ENCODE assay signal across 29 cellular contexts in the genomic region with DNA sequence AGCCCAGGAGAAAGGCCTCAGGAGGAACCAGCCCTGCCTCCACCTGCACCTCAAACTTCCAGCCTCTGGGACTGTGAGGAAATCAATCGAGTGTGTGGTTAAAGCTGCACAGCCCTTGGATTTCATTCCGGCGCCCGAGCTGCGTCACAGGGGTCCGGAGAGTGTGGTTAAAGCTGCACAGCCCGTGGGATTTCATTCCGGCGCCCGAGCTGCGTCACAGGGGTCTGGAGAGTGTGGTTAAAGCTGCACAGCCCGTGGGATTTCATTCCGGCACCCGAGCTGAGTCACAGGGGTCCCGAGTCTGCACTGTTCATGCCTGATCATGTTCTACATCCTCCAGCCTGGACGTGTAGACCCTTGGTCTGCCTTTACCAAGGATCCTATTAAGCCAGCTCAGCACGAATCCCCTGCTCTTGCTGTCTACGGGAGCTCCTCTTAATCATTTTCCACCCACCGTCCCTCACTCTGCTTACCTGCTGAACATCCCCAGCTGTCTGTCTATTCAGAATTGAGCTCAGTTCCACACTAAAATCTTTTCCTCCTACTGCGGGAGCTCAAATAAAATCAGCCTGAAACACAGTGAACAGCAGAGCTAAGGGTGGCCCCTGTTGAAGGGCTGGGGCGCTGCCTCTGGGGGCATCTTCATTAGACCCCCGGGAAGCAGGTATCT.
"Had no signal": no experiment of that assay in that cellular context is flagged by ENCODE, and none has a peak within 500 bp of the region (broad histone marks: within the 10 kb centered on the region; RNA-seq: fewer than 3 reads in every experiment).

No MANE protein-coding gene starts in this region.

- ATAC-seq: activated T-cell treated with anti-CD3 and anti-CD28 coated beads, Interleukin-2, amount 50 U/mL, for 4 hours; Panc1; T-helper 17 cell had no signal

- H3K4me2 ChIP-seq: KMS-11 had no signal

- H3K9ac ChIP-seq: KMS-11 had no signal

- H3K27ac Mint-ChIP-seq: activated CD4-positive, alpha-beta memory T cell treated with anti-CD3 and anti-CD28 coated beads for 36 hours; activated CD4-positive, alpha-beta T cell treated with anti-CD3 and anti-CD28 coated beads, Interleukin-2, amount 10 ng/mL, durations not matched to agents 7 days and 5 days; activated naive CD4-positive, alpha-beta T cell treated with anti-CD3 and anti-CD28 coated beads for 36 hours; activated naive CD8-positive, alpha-beta T cell; T-helper 17 cell had no signal

- H3K4me1 Mint-ChIP-seq: activated CD4-positive, alpha-beta T cell treated with anti-CD3 and anti-CD28 coated beads, Interleukin-2, amount 10 ng/mL, durations not matched to agents 7 days and 5 days; T-helper 17 cell had no signal

- H3K36me3 ChIP-seq: cardiac muscle cell had no signal

- DNase-seq: activated CD4-positive, alpha-beta memory T cell treated with anti-CD3 and anti-CD28 coated beads for 36 hours; activated CD4-positive, alpha-beta T cell treated with anti-CD3 and anti-CD28 coated beads, Interleukin-2, amount 10 ng/mL, durations not matched to agents 7 days and 5 days; activated CD4-positive, CD25-positive, alpha-beta regulatory T cell; activated CD8-positive, alpha-beta memory T cell treated with anti-CD3 and anti-CD28 coated beads for 24 hours; activated gamma-delta T cell; activated naive CD4-positive, alpha-beta T cell treated with anti-CD3 and anti-CD28 coated beads for 36 hours; activated T-cell treated with anti-CD3 and anti-CD28 coated beads, Interleukin-2, amount 50 U/mL, for 4 hours; amygdala; cerebellar nuclear complex; NCI-H1092 treated with DMSO at 0.1 percent for 48 hours; NCI-H1436; NCI-H1694 treated with DMSO at 0.1 percent for 48 hours; NCI-H2029 treated with DMSO at 0.1 percent for 48 hours; NCI-H345; NCI-H510A; NCI-H69; NK-92 treated with Interleukin-12 subunit alpha and Interleukin-12 subunit beta, amount 100 ng/mL, for 24 hours; OCI-M1; SHP77 treated with DMSO at 0.1 percent for 48 hours; T-helper 17 cell; T1000 had no signal

- H3K36me3 Mint-ChIP-seq: activated CD4-positive, alpha-beta memory T cell treated with anti-CD3 and anti-CD28 coated beads for 36 hours; activated naive CD8-positive, alpha-beta T cell; brain had no signal

- H3K9me3 Mint-ChIP-seq: activated CD4-positive, alpha-beta memory T cell treated with anti-CD3 and anti-CD28 coated beads for 36 hours; activated CD4-positive, alpha-beta T cell treated with anti-CD3 and anti-CD28 coated beads, Interleukin-2, amount 10 ng/mL, durations not matched to agents 7 days and 5 days; activated naive CD4-positive, alpha-beta T cell treated with anti-CD3 and anti-CD28 coated beads for 36 hours; activated T-cell treated with anti-CD3 and anti-CD28 coated beads, Interleukin-2, amount 50 U/mL, for 4 hours had no signal

- H3K4me3 ChIP-seq: cardiac muscle cell had no signal

- H3K27me3 Mint-ChIP-seq: activated CD4-positive, alpha-beta T cell treated with anti-CD3 and anti-CD28 coated beads, Interleukin-2, amount 10 ng/mL, durations not matched to agents 7 days and 5 days had no signal

- H3K4me3 Mint-ChIP-seq: activated CD4-positive, alpha-beta memory T cell treated with anti-CD3 and anti-CD28 coated beads for 36 hours; activated CD4-positive, alpha-beta T cell treated with anti-CD3 and anti-CD28 coated beads, Interleukin-2, amount 10 ng/mL, durations not matched to agents 7 days and 5 days; activated naive CD4-positive, alpha-beta T cell treated with anti-CD3 and anti-CD28 coated beads for 36 hours; activated naive CD8-positive, alpha-beta T cell; activated T-cell treated with anti-CD3 and anti-CD28 coated beads, Interleukin-2, amount 50 U/mL, for 4 hours; brain; T-helper 17 cell had no signal

- H3K27ac ChIP-seq: cardiac muscle cell, KMS-11, RWPE1 had no signal

- FAIRE-seq: astrocyte, TTC549 had no signal
